In genomic region chr18:48947583-48947982, GRCh38 we compare ENCODE assay signal across 8 cellular contexts. TPM values are rescaled to one million over a fixed set of nuclear protein-coding genes. Genes with fewer than 3 reads are reported as not detected.
DNase-seq lines count a peak whose midpoint lies in the region; ATAC-seq and TF ChIP-seq lines count a peak whose summit lies in the region.

No MANE protein-coding gene starts in this region.

- ATAC-seq in GM23338 = no peak
- ATAC-seq in T-helper 17 cell = no peak
- ATAC-seq in heart left ventricle = peak in 1 of 4 donors; percentile 13
- ATAC-seq in GM21360 (IDR thresholded peaks at IDR 0.05; ENCODE audit: unreplicated experiment) = no peak

- H3K4me3 Mint-ChIP-seq in GM23338 (peak overlapping the region; percentile 98), T-helper 17 cell (peak overlapping the region; percentile 95)

- H3F3A ChIP-seq in GM23338 (replicated peaks; ENCODE audit: low read depth) = peaks cover 11% of the 10 kb centered on the region

- H3K27me3 Mint-ChIP-seq in GM23338 (ENCODE audit: insufficient read depth, low read depth, poor library complexity) (peaks cover 25% of the 10 kb centered on the region), T-helper 17 cell (no peaks in the 10 kb centered on the region)

- H3K4me2 ChIP-seq in GM23338 = peak overlapping the region; percentile 100

- DNase-seq in GM23338 (ENCODE audit: low spot score) = no peak
- DNase-seq in T-helper 17 cell = no peak
- peak in 4 of 5 donors; percentile 58 to 78 (median 64) for DNase-seq in heart left ventricle
- DNase-seq in stimulated activated CD4-positive, alpha-beta T cell treated with anti-CD3 and anti-CD28 coated beads, Interleukin-15, amount 100 ng/mL, for 24 hours = no peak
- no peak for DNase-seq in HCEC 1CT
- DNase-seq in SHP77 (lab: John Stamatoyannopoulos, UW) = no peak

- H3K36me3 ChIP-seq in GM23338 (ENCODE audit: insufficient read depth) = no peaks in the 10 kb centered on the region
- peaks cover 0 to 40% (median 13%) of the 10 kb centered on the region in 9 donors for H3K36me3 ChIP-seq in heart left ventricle
- H3K36me3 ChIP-seq in rectal smooth muscle tissue (ENCODE audit: control insufficient read depth, insufficient read depth, low read length) = no peaks in the 10 kb centered on the region

- no peak overlapping the region for H3K9ac ChIP-seq in rectal smooth muscle tissue (ENCODE audit: low read length)

- no peak for TF ChIP-seq POLR2A in heart left ventricle (IDR thresholded peaks at IDR 0.05)

- no peak overlapping the region for H2AFZ ChIP-seq in GM23338

- TF ChIP-seq CTCF in GM23338 (conservative IDR thresholded peaks at IDR 0.05; ENCODE audit: low read depth in 2 of 2) = no peak
- no peak for TF ChIP-seq CTCF in heart left ventricle (IDR thresholded peaks at IDR 0.05)

- H3K9me3 ChIP-seq in T-helper 17 cell (ENCODE audit: control insufficient read depth, low read length, poor library complexity, severe bottlenecking) (no peaks in the 10 kb centered on the region), heart left ventricle (no peaks in the 10 kb centered on the region)

- peaks cover 2% of the 10 kb centered on the region; the same call in 1 of the 3 replicates for H3K9me3 Mint-ChIP-seq in GM23338

- H3K27ac ChIP-seq in GM23338 (ENCODE audit: low read depth) (no peak overlapping the region), heart left ventricle (peak overlapping the region; percentile 95 to 100 (median 98)), rectal smooth muscle tissue (ENCODE audit: low read depth, low read length) (peak overlapping the region; percentile 81)

- H3K79me2 ChIP-seq in GM23338 (replicated peaks; ENCODE audit: insufficient read depth) = peaks cover 87% of the 10 kb centered on the region

- peaks cover 56% of the 10 kb centered on the region for H3K4me1 ChIP-seq in GM23338 (ENCODE audit: insufficient read depth)
- peaks cover 8 to 66% (median 52%) of the 10 kb centered on the region in 12 donors for H3K4me1 ChIP-seq in heart left ventricle
- H3K4me1 ChIP-seq in rectal smooth muscle tissue (ENCODE audit: control insufficient read depth, insufficient read depth, low read length) = peaks cover 44% of the 10 kb centered on the region

- WGBS in heart left ventricle, 4 donors = 14 to 21% (median 19%) methylated on average over 3 of the region's 3 CpGs

- H3K27me3 ChIP-seq in GM23338 (ENCODE audit: insufficient read depth) (peaks cover 17% of the 10 kb centered on the region), heart left ventricle (peaks cover 0 to 3% (median 0%) of the 10 kb centered on the region in 9 donors), rectal smooth muscle tissue (ENCODE audit: control insufficient read depth, insufficient read depth, low read length) (no peaks in the 10 kb centered on the region)

- peak overlapping the region; percentile 98 for H3K4me3 ChIP-seq in GM23338
- peak overlapping the region; percentile 72 to 98 (median 90) for H3K4me3 ChIP-seq in heart left ventricle
- H3K4me3 ChIP-seq in rectal smooth muscle tissue (ENCODE audit: low read length) = peak overlapping the region; percentile 82

- intact Hi-C loops in heart left ventricle (cut with DNase I) = loop anchor here in 8 of 10 donors (5.0 to 10.0 kb wide), 9 partner anchors 45 to 273 kb away; no protein-coding TSS in a partner anchor

- peaks cover 58% of the 10 kb centered on the region for H3K4me1 Mint-ChIP-seq in GM23338
- H3K4me1 Mint-ChIP-seq in T-helper 17 cell = peaks cover 56% of the 10 kb centered on the region

- H4K20me1 ChIP-seq in GM23338 (replicated peaks; ENCODE audit: insufficient read depth) = peaks cover 71% of the 10 kb centered on the region

- H3K36me3 Mint-ChIP-seq in GM23338 (ENCODE audit: low read depth) = peaks cover 70% of the 10 kb centered on the region
- H3K36me3 Mint-ChIP-seq in T-helper 17 cell (ENCODE audit: low read depth) = peaks cover 9% of the 10 kb centered on the region

- no peak overlapping the region for H3K27ac Mint-ChIP-seq in GM23338
- H3K27ac Mint-ChIP-seq in T-helper 17 cell = peak overlapping the region; percentile 96

- H3K9me2 ChIP-seq in GM23338 (ENCODE audit: insufficient read depth) = no peaks in the 10 kb centered on the region

TF ChIP-seq in GM23338, 12 proteins besides CTCF, POLR2A, EP300 and RAD21:
- no peak for TF ChIP-seq JUNB (IDR thresholded peaks at IDR 0.05; ENCODE audit: unreplicated experiment)
- no peak for TF ChIP-seq REST (IDR thresholded peaks at IDR 0.05; ENCODE audit: unreplicated experiment)
- TF ChIP-seq ETS1 (IDR thresholded peaks at IDR 0.05) = no peak

RNA-seq across cellular contexts. Expression of gene SMAD7, which starts 3.2 kb away (rescaled TPM):
- total RNA-seq in GM23338 (2014; rRNA removed; shearing (Covaris generic)) = 28.8 and 29.8 TPM in 2 replicates
- polyA plus RNA-seq in GM23338 (2016; fragmentation: Nextera tagmentation; extraction: Ambion mirVana) (11.8 and 12.0 TPM in 2 replicates), heart left ventricle (10 to 100 TPM in 1 of 2 donors, 1 to 10 TPM in 1; 9.1 to 21.2 TPM)
- total RNA-seq in T-helper 17 cell (100 to 1,000 TPM; 161 to 181 TPM), heart left ventricle (10 to 100 TPM; 16.3 to 32.0 (median 19.9) TPM)

Comparison
In these comparisons a context has a peak if more than half of its experiments do, and no peak if none do; other contexts are left out.
1. DNase-seq: peak in heart left ventricle (4 of 5); none in GM23338 (single experiment), T-helper 17 cell (0 of 3), stimulated activated CD4-positive, alpha-beta T cell treated with anti-CD3 and anti-CD28 coated beads, Interleukin-15, amount 100 ng/mL, for 24 hours (single experiment), HCEC 1CT (single experiment) and SHP77 (0 of 2).
2. Peak in every context shown above with its lines, with median percentiles within 50 percentile points of each other: H3K4me3 ChIP-seq.